9 cellular contexts compared by ENCODE assay signal in genomic region chr13:46179576-46180368, GRCh38. TPM values are rescaled to one million over a fixed set of nuclear protein-coding genes. Genes with fewer than 3 reads are reported as not detected.
DNase-seq lines count a peak whose midpoint lies in the region; ATAC-seq and TF ChIP-seq lines count a peak whose summit lies in the region.
"Had no signal": no experiment of that assay in that cellular context is flagged by ENCODE, and none has a peak within 500 bp of the region (broad histone marks: within the 10 kb centered on the region; RNA-seq: fewer than 3 reads in every experiment).

No MANE protein-coding gene starts in this region.

- H3K79me2 ChIP-seq in parathyroid adenoma = no peaks in the 10 kb centered on the region

- H3K27me3 ChIP-seq in parathyroid adenoma (ENCODE audit: control insufficient read depth, insufficient read depth, low read length) = no peaks in the 10 kb centered on the region
- H3K27me3 ChIP-seq in vagina = no peaks in the 10 kb centered on the region
- no peaks in the 10 kb centered on the region for H3K27me3 ChIP-seq in dorsolateral prefrontal cortex
- H3K27me3 ChIP-seq: SJSA1 had no signal

- no peak overlapping the region for H3K4me2 ChIP-seq in parathyroid adenoma (ENCODE audit: low read length)

- H3K4me3 ChIP-seq in parathyroid adenoma (ENCODE audit: low read depth, low read length) (no peak overlapping the region), vagina (peak overlapping the region in 1 of 2 donors; percentile 21), dorsolateral prefrontal cortex (peak overlapping the region in 28 of 59 donors; percentile 1 to 48 (median 30))

- H3K9ac ChIP-seq in parathyroid adenoma = no peak overlapping the region

- TF ChIP-seq POLR2A in vagina (IDR thresholded peaks at IDR 0.05) = no peak

- H2AFZ ChIP-seq in parathyroid adenoma = no peak overlapping the region

- peaks cover 13% of the 10 kb centered on the region for H3K4me1 ChIP-seq in parathyroid adenoma
- H3K4me1 ChIP-seq in vagina = no peaks in the 10 kb centered on the region

- DNase-seq in Ammon's horn (ENCODE audit: low spot score) (peak; percentile 36), SIG-M5 treated with dmso at 0.1 percent for 504 hours (lab: John Stamatoyannopoulos, UW; ENCODE audit: unreplicated experiment) (peak; percentile 93), vagina (ENCODE audit: extremely low spot score in 2 of 2) (no peak), cerebellum (ENCODE audit: low spot score) (no peak), dorsolateral prefrontal cortex (no peak)
- DNase-seq in activated naive CD4-positive, alpha-beta T cell treated with anti-CD3 and anti-CD28 coated beads, Interleukin-2, amount 50 U/mL, for 16 hours = peak; percentile 75

- intact Hi-C loops in vagina (cut with DNase I) = no loop called here
- intact Hi-C loops in dorsolateral prefrontal cortex (cut with DNase I) = no loop called here

- no peak for TF ChIP-seq CTCF in parathyroid adenoma (IDR thresholded peaks at IDR 0.05)
- no peak for TF ChIP-seq CTCF in vagina (IDR thresholded peaks at IDR 0.05)
- no peak for TF ChIP-seq CTCF in dorsolateral prefrontal cortex (IDR thresholded peaks at IDR 0.05 in 54 of 56, conservative IDR thresholded peaks at IDR 0.05 in 2 of 56; ENCODE audit: low read depth in 1 of 56, partially characterized antibody in 56 of 56)

- H3K27ac ChIP-seq in parathyroid adenoma = peak overlapping the region; percentile 39
- peak overlapping the region; percentile 27 for H3K27ac ChIP-seq in vagina
- peak overlapping the region in 11 of 59 donors; percentile 0 to 55 (median 36) for H3K27ac ChIP-seq in dorsolateral prefrontal cortex
- H3K27ac ChIP-seq: SJSA1 had no signal

- H3K9me3 ChIP-seq in parathyroid adenoma (ENCODE audit: control insufficient read depth, low read length) = no peaks in the 10 kb centered on the region
- no peaks in the 10 kb centered on the region for H3K9me3 ChIP-seq in vagina
- H3K9me3 ChIP-seq: SJSA1 had no signal

- H3K36me3 ChIP-seq in parathyroid adenoma (ENCODE audit: control insufficient read depth, insufficient read depth, low read length) (no peaks in the 10 kb centered on the region), vagina (no peaks in the 10 kb centered on the region)
- H3K36me3 ChIP-seq: SJSA1 had no signal

- no peak for ATAC-seq in HG02610 (IDR thresholded peaks at IDR 0.05; ENCODE audit: unreplicated experiment)

RNA-seq across cellular contexts. Expression of gene LCP1, which starts 2.2 kb away (rescaled TPM):
- 30.9 TPM for total RNA-seq in vagina
- 5.7 TPM for total RNA-seq in cerebellum
- total RNA-seq in dorsolateral prefrontal cortex = 10 to 100 TPM in 71 of 120 experiments, 1 to 10 TPM in 49; 2.5 to 60.2 (median 11.3) TPM

RNA-seq across cellular contexts. Expression of gene LRRC63, which starts 32.0 kb away (rescaled TPM):
- total RNA-seq in vagina (0.49 TPM), cerebellum (1.7 TPM), dorsolateral prefrontal cortex (10 to 100 TPM in 2 of 120 experiments, 1 to 10 TPM in 101, under 1 TPM in 17; 0.32 to 11.2 (median 2.6) TPM)
- total RNA-seq: SJSA1 had no signal

Comparison
In these comparisons a context has a peak if more than half of its experiments do, and no peak if none do; other contexts are left out.
1. DNase-seq: peak in Ammon's horn (single experiment), SIG-M5 treated with dmso at 0.1 percent for 504 hours (single experiment) and activated naive CD4-positive, alpha-beta T cell treated with anti-CD3 and anti-CD28 coated beads, Interleukin-2, amount 50 U/mL, for 16 hours (single experiment); none in vagina (0 of 2), cerebellum (single experiment) and dorsolateral prefrontal cortex (0 of 10).